In genomic region chr17:50722746-50723145, GRCh38 we compare ENCODE assay signal across 14 cellular contexts. TPM values are rescaled to one million over a fixed set of nuclear protein-coding genes. Genes with fewer than 3 reads are reported as not detected.
DNase-seq lines count a peak whose midpoint lies in the region; ATAC-seq and TF ChIP-seq lines count a peak whose summit lies in the region.
"Had no signal": no experiment of that assay in that cellular context is flagged by ENCODE, and none has a peak within 500 bp of the region (broad histone marks: within the 10 kb centered on the region; RNA-seq: fewer than 3 reads in every experiment).

No MANE protein-coding gene starts in this region.

- intact Hi-C loops in activated CD4-positive, alpha-beta T cell treated with anti-CD3 and anti-CD28 coated beads for 36 hours (cut with DNase I, micrococcal nuclease), result loop anchor here (5.0 to 10.0 kb wide), 2 partner anchors 402 to 540 kb away; partner anchors contain the start of genes MBTD1 (in 1 of the 2), SPAG9 (in 1 of the 2) and UTP18 (in 1 of the 2)
- intact Hi-C loops in OCI-LY7 (cut with micrococcal nuclease; ENCODE audit: unreplicated experiment), result no loop called here

- H3K36me3 ChIP-seq in OCI-LY7 (ENCODE audit: insufficient read depth, low read length) (peaks cover 69% of the 10 kb centered on the region), endocrine pancreas (ENCODE audit: control insufficient read depth, insufficient read depth, low read length) (no peaks in the 10 kb centered on the region)
- H3K36me3 ChIP-seq: sigmoid colon had no signal

- H3K27ac ChIP-seq in OCI-LY7 (ENCODE audit: low read depth, low read length, poor library complexity, severe bottlenecking), result no peak overlapping the region
- H3K27ac ChIP-seq in substantia nigra (ENCODE audit: low read depth, low read length, poor library complexity, severe bottlenecking), result no peak overlapping the region
- H3K27ac ChIP-seq: sigmoid colon, SJSA1 had no signal

- no peaks in the 10 kb centered on the region for H3K9me3 Mint-ChIP-seq in activated CD4-positive, alpha-beta T cell treated with anti-CD3 and anti-CD28 coated beads for 36 hours (ENCODE audit: low read depth)
- H3K9me3 Mint-ChIP-seq in progenitor cell of endocrine pancreas (ENCODE audit: low read depth), result no peaks in the 10 kb centered on the region

- TF ChIP-seq CTCF in OCI-LY7 (conservative IDR thresholded peaks at IDR 0.05; ENCODE audit: low read length) (no peak), progenitor cell of endocrine pancreas (IDR thresholded peaks at IDR 0.05; ENCODE audit: unreplicated experiment) (no peak)

- no TSS peak for BruUV-seq in OCI-LY7 (replicated peaks; lab: Mats Ljungman, UMichigan)

- H3K9me3 ChIP-seq in OCI-LY7 (ENCODE audit: low read length) (no peaks in the 10 kb centered on the region), endocrine pancreas (ENCODE audit: control insufficient read depth, low read length) (no peaks in the 10 kb centered on the region)
- H3K9me3 ChIP-seq: sigmoid colon, SJSA1 had no signal

- H3K4me1 Mint-ChIP-seq in activated CD4-positive, alpha-beta T cell treated with anti-CD3 and anti-CD28 coated beads for 36 hours, result peaks cover 43% of the 10 kb centered on the region
- peaks cover 34% of the 10 kb centered on the region for H3K4me1 Mint-ChIP-seq in progenitor cell of endocrine pancreas (ENCODE audit: low read depth)

- H3K36me3 Mint-ChIP-seq in activated CD4-positive, alpha-beta T cell treated with anti-CD3 and anti-CD28 coated beads for 36 hours (ENCODE audit: low read depth), result peaks cover 36% of the 10 kb centered on the region
- no peaks in the 10 kb centered on the region for H3K36me3 Mint-ChIP-seq in progenitor cell of endocrine pancreas (ENCODE audit: insufficient read depth)

- H3K4me3 Mint-ChIP-seq in activated CD4-positive, alpha-beta T cell treated with anti-CD3 and anti-CD28 coated beads for 36 hours, result peak overlapping the region; percentile 18
- peak overlapping the region; percentile 53 for H3K4me3 Mint-ChIP-seq in progenitor cell of endocrine pancreas (ENCODE audit: low read depth)

- H3K79me2 ChIP-seq in OCI-LY7 (ENCODE audit: insufficient read depth, low read depth, low read length), result peaks cover 84% of the 10 kb centered on the region

- H3K27me3 Mint-ChIP-seq in activated CD4-positive, alpha-beta T cell treated with anti-CD3 and anti-CD28 coated beads for 36 hours, result no peaks in the 10 kb centered on the region
- no peaks in the 10 kb centered on the region for H3K27me3 Mint-ChIP-seq in progenitor cell of endocrine pancreas

- CTCF ChIA-PET in activated CD4-positive, alpha-beta T cell treated with anti-CD3 and anti-CD28 coated beads for 36 hours (lab: Charles Lee), result interaction anchor here (1.0 kb wide), 1 partner anchor 13 kb away, joined by 3 read pairs; no protein-coding TSS in a partner anchor
- CTCF ChIA-PET in OCI-LY7 (lab: Charles Lee; ENCODE audit: unreplicated experiment), result no interaction called here

- peak overlapping the region; percentile 95 for H3K4me3 ChIP-seq in OCI-LY7 (ENCODE audit: low read depth, low read length, poor library complexity, severe bottlenecking)
- peak overlapping the region; percentile 43 for H3K4me3 ChIP-seq in endocrine pancreas (ENCODE audit: control insufficient read depth, insufficient read depth, low read length)
- H3K4me3 ChIP-seq: sigmoid colon, SJSA1 had no signal

- no peak overlapping the region for H3K9ac ChIP-seq in endocrine pancreas (ENCODE audit: control insufficient read depth, insufficient read depth, low read length)

- peak overlapping the region; percentile 92 for H3K4me2 ChIP-seq in OCI-LY7 (ENCODE audit: low read length)

- ATAC-seq in activated CD4-positive, alpha-beta T cell treated with anti-CD3 and anti-CD28 coated beads for 36 hours, result no peak
- ATAC-seq: left cardiac atrium had no signal

- H3K27ac Mint-ChIP-seq in activated CD4-positive, alpha-beta T cell treated with anti-CD3 and anti-CD28 coated beads for 36 hours, result peak overlapping the region; percentile 38
- peak overlapping the region; percentile 45 for H3K27ac Mint-ChIP-seq in progenitor cell of endocrine pancreas

- no peak overlapping the region for H2AFZ ChIP-seq in OCI-LY7 (ENCODE audit: low read length)

- peaks cover 53% of the 10 kb centered on the region for H4K20me1 ChIP-seq in OCI-LY7 (ENCODE audit: insufficient read depth, low read length)

- POLR2A ChIA-PET in activated CD4-positive, alpha-beta T cell treated with anti-CD3 and anti-CD28 coated beads for 36 hours (lab: Charles Lee), result interaction anchor here (0.8 kb wide), 1 partner anchor 95 kb away, joined by 4 read pairs; no protein-coding TSS in a partner anchor
- POLR2A ChIA-PET in OCI-LY7 (lab: Charles Lee), result no interaction called here

- H3K4me1 ChIP-seq in OCI-LY7 (ENCODE audit: insufficient read depth, low read length, poor library complexity, severe bottlenecking), result peaks cover 34% of the 10 kb centered on the region
- peaks cover 22% of the 10 kb centered on the region for H3K4me1 ChIP-seq in endocrine pancreas (ENCODE audit: control insufficient read depth, insufficient read depth, low read length)

- no peak for DNase-seq in activated CD4-positive, alpha-beta T cell treated with anti-CD3 and anti-CD28 coated beads for 36 hours
- no peak for DNase-seq in activated CD4-positive, alpha-beta T cell treated with anti-CD3 and anti-CD28 coated beads, Interleukin-2, amount 50 U/mL, for 1 hour
- DNase-seq in OCI-LY7 (ENCODE audit: low spot score) (no peak), progenitor cell of endocrine pancreas (ENCODE audit: low spot score, unreplicated experiment) (no peak), SW 1271 (lab: John Stamatoyannopoulos, UW) (no peak), substantia nigra (lab: John Stamatoyannopoulos, UW) (no peak), NCI-H1105 treated with DMSO at 0.1 percent for 48 hours (lab: John Stamatoyannopoulos, UW) (no peak)
- DNase-seq: activated gamma-delta T cell, left cardiac atrium, NCI-H446 treated with DMSO at 0.1 percent for 48 hours, sigmoid colon had no signal

- no peaks in the 10 kb centered on the region for H3K27me3 ChIP-seq in endocrine pancreas (ENCODE audit: control insufficient read depth, insufficient read depth, low read length)
- H3K27me3 ChIP-seq: sigmoid colon, SJSA1 had no signal

- H3K9me2 ChIP-seq in OCI-LY7 (ENCODE audit: insufficient read depth, low read length), result no peaks in the 10 kb centered on the region

RNA-seq across cellular contexts. Expression of gene LUC7L3, which starts 3.3 kb away (rescaled TPM):
- 100 to 1,000 TPM; 112 to 120 TPM for total RNA-seq in activated CD4-positive, alpha-beta T cell treated with anti-CD3 and anti-CD28 coated beads for 36 hours
- 109 and 190 TPM in 2 replicates for total RNA-seq in OCI-LY7 (2014; rRNA removed; shearing (Covaris generic))
- total RNA-seq in OCI-LY7 (2022) (190 and 206 TPM in 2 replicates), progenitor cell of endocrine pancreas (168 and 184 TPM in 2 replicates)

RNA-seq across cellular contexts. Expression of gene ANKRD40, which starts 15.0 kb away (rescaled TPM):
- 10 to 100 TPM; 28.0 to 29.8 TPM for total RNA-seq in activated CD4-positive, alpha-beta T cell treated with anti-CD3 and anti-CD28 coated beads for 36 hours
- 25.7 and 27.7 TPM in 2 replicates for total RNA-seq in OCI-LY7 (2014; rRNA removed; shearing (Covaris generic))
- total RNA-seq in OCI-LY7 (2022) (47.9 and 50.4 TPM in 2 replicates), progenitor cell of endocrine pancreas (39.0 and 39.2 TPM in 2 replicates)

RNA-seq across cellular contexts. Expression of gene ANKRD40CL, which starts 44.6 kb away (rescaled TPM):
- not detected for total RNA-seq in activated CD4-positive, alpha-beta T cell treated with anti-CD3 and anti-CD28 coated beads for 36 hours
- 0.18 TPM in 1 of 2 replicates, not detected in the other for total RNA-seq in OCI-LY7 (2014; rRNA removed; shearing (Covaris generic))
- total RNA-seq in OCI-LY7 (2022), result not detected in 2 replicates
- not detected in 2 replicates for total RNA-seq in progenitor cell of endocrine pancreas
- total RNA-seq: HT1080, left cardiac atrium, sigmoid colon, SJSA1 had no signal
